In the genomic region with DNA sequence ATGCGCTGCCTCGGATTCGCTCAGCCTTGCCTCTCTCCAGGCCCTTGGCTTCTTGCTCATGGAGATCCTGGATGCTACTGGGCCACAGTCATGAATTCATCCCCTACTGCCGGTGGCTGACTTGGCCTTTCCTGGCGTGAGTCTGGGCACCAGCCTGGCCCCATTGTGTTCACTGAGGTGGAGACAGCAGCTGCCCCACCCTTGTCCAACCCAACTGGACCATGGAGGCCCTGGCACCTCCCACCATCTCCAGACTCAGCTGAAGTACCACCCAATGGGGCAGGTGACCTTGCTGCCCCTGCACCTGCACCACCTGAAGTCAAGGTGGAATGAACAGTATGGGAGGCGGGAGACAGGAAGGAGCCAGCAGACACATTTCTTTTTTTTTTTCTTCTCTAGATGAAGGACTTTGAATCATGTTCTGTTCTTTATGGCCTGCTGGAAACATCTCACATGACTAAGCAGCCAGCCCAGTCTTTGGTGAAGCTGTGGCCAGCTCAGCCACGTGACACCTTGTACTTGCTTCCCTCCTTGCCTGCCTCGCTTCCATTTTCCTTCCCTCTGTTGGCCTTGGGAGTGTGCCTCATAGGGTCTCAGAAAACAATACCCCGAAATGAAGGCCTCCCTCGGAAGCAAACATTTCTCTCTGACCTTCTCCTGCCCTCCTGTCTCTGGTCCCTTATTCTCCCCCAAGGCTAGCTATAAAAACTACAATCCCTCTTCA, we compare ENCODE assay signal across 1 cellular context.
TF ChIP-seq lines count a peak whose summit lies in the region.

No MANE protein-coding gene starts in this region.

TF ChIP-seq in K562, 482 proteins besides CTCF, POLR2A, EP300 and RAD21 (continued from another document and continues in another):
- TF ChIP-seq, protein P1, sequence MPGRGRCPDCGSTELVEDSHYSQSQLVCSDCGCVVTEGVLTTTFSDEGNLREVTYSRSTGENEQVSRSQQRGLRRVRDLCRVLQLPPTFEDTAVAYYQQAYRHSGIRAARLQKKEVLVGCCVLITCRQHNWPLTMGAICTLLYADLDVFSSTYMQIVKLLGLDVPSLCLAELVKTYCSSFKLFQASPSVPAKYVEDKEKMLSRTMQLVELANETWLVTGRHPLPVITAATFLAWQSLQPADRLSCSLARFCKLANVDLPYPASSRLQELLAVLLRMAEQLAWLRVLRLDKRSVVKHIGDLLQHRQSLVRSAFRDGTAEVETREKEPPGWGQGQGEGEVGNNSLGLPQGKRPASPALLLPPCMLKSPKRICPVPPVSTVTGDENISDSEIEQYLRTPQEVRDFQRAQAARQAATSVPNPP (IDR thresholded peaks at IDR 0.05; ENCODE audit: borderline replicate concordance, insufficient read depth, insufficient read length), result no peak
- TF ChIP-seq MIER1 (IDR thresholded peaks at IDR 0.05; ENCODE audit: low read depth), result no peak
- no peak for TF ChIP-seq HNRNPUL1 (IDR thresholded peaks at IDR 0.05; ENCODE audit: low read length)
- TF ChIP-seq NEUROD1 (IDR thresholded peaks at IDR 0.05; ENCODE audit: borderline replicate concordance, low read depth, low read length, partially characterized antibody), result no peak
- no peak for TF ChIP-seq EGR1 (conservative IDR thresholded peaks at IDR 0.05)
- no peak for TF ChIP-seq TCF3 (CRISPR knock-in tag; IDR thresholded peaks at IDR 0.05)
- TF ChIP-seq, protein P2, sequence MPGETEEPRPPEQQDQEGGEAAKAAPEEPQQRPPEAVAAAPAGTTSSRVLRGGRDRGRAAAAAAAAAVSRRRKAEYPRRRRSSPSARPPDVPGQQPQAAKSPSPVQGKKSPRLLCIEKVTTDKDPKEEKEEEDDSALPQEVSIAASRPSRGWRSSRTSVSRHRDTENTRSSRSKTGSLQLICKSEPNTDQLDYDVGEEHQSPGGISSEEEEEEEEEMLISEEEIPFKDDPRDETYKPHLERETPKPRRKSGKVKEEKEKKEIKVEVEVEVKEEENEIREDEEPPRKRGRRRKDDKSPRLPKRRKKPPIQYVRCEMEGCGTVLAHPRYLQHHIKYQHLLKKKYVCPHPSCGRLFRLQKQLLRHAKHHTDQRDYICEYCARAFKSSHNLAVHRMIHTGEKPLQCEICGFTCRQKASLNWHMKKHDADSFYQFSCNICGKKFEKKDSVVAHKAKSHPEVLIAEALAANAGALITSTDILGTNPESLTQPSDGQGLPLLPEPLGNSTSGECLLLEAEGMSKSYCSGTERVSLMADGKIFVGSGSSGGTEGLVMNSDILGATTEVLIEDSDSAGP (CRISPR knock-in tag; IDR thresholded peaks at IDR 0.05), result no peak
- TF ChIP-seq GTF2A2 (tag; IDR thresholded peaks at IDR 0.05), result 0 out of 2 replicates have a peak, but pooled peaks have one; percentile 43
- TF ChIP-seq, protein P3, sequence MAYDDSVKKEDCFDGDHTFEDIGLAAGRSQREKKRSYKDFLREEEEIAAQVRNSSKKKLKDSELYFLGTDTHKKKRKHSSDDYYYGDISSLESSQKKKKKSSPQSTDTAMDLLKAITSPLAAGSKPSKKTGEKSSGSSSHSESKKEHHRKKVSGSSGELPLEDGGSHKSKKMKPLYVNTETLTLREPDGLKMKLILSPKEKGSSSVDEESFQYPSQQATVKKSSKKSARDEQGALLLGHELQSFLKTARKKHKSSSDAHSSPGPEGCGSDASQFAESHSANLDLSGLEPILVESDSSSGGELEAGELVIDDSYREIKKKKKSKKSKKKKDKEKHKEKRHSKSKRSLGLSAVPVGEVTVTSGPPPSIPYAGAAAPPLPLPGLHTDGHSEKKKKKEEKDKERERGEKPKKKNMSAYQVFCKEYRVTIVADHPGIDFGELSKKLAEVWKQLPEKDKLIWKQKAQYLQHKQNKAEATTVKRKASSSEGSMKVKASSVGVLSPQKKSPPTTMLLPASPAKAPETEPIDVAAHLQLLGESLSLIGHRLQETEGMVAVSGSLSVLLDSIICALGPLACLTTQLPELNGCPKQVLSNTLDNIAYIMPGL (CRISPR knock-in tag; IDR thresholded peaks at IDR 0.05), result no peak
- TF ChIP-seq SMC3 (conservative IDR thresholded peaks at IDR 0.05; ENCODE audit: insufficient read depth, low read depth, low read length), result no peak
- no peak for TF ChIP-seq ZNF561 (CRISPR knock-in tag; conservative IDR thresholded peaks at IDR 0.05)
- TF ChIP-seq NFRKB (IDR thresholded peaks at IDR 0.05; ENCODE audit: low read depth), result peak; percentile 62; the same call in 1 of the 2 replicates
- TF ChIP-seq YY1 (IDR thresholded peaks at IDR 0.05; ENCODE audit: borderline replicate concordance in 1 of 3, control insufficient read depth in 1 of 3, extremely low read depth in 1 of 3, insufficient read depth in 3 of 3, insufficient read length in 1 of 3, insufficient replicate concordance in 2 of 3, low read depth in 1 of 3, low read length in 2 of 3), result peak in 1 of 3 experiments; percentile 30
- TF ChIP-seq ZNF408 (CRISPR knock-in tag; IDR thresholded peaks at IDR 0.05; ENCODE audit: low read depth), result no peak
- no peak for TF ChIP-seq ESRRB (CRISPR knock-in tag; IDR thresholded peaks at IDR 0.05; ENCODE audit: borderline replicate concordance)
- TF ChIP-seq, protein P4, sequence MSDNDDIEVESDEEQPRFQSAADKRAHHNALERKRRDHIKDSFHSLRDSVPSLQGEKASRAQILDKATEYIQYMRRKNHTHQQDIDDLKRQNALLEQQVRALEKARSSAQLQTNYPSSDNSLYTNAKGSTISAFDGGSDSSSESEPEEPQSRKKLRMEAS (CRISPR knock-in tag; IDR thresholded peaks at IDR 0.05), result peak; percentile 73
- TF ChIP-seq, protein P5, sequence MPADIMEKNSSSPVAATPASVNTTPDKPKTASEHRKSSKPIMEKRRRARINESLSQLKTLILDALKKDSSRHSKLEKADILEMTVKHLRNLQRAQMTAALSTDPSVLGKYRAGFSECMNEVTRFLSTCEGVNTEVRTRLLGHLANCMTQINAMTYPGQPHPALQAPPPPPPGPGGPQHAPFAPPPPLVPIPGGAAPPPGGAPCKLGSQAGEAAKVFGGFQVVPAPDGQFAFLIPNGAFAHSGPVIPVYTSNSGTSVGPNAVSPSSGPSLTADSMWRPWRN (IDR thresholded peaks at IDR 0.05; ENCODE audit: low read depth), result no peak
- 0 out of 2 replicates have a peak, but pooled peaks have one; percentile 68 for TF ChIP-seq ZNF75A (CRISPR knock-in tag; IDR thresholded peaks at IDR 0.05)
- TF ChIP-seq, protein P6, sequence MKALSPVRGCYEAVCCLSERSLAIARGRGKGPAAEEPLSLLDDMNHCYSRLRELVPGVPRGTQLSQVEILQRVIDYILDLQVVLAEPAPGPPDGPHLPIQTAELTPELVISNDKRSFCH (CRISPR knock-in tag; IDR thresholded peaks at IDR 0.05), result no peak
- TF ChIP-seq, protein P6 (tag; IDR thresholded peaks at IDR 0.05), result peak; percentile 58; the same call in 1 of the 2 replicates
- TF ChIP-seq FUS (optimal IDR thresholded peaks at IDR 0.05; ENCODE audit: low read depth, low read length), result no peak
- TF ChIP-seq DDX20 (tag; IDR thresholded peaks at IDR 0.05; ENCODE audit: low read depth), result peak; percentile 87
- TF ChIP-seq, protein P7, sequence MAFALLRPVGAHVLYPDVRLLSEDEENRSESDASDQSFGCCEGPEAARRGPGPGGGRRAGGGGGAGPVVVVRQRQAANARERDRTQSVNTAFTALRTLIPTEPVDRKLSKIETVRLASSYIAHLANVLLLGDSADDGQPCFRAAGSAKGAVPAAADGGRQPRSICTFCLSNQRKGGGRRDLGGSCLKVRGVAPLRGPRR (CRISPR knock-in tag; IDR thresholded peaks at IDR 0.05), result no peak
- no peak for TF ChIP-seq RBM15 (IDR thresholded peaks at IDR 0.05; ENCODE audit: insufficient read depth, low read length)
- no peak for TF ChIP-seq MEF2A (IDR thresholded peaks at IDR 0.05; ENCODE audit: control insufficient read depth, low read depth, low read length)
- TF ChIP-seq SMAD4 (CRISPR knock-in tag; conservative IDR thresholded peaks at IDR 0.05), result peak; percentile 85
- 0 out of 2 replicates have a peak, but pooled peaks have one; percentile 30 for TF ChIP-seq ETV1 (tag; conservative IDR thresholded peaks at IDR 0.05; ENCODE audit: low read depth)
- no peak for TF ChIP-seq ZNF146 (CRISPR knock-in tag; IDR thresholded peaks at IDR 0.05; ENCODE audit: unreplicated experiment)
- TF ChIP-seq, protein P8, sequence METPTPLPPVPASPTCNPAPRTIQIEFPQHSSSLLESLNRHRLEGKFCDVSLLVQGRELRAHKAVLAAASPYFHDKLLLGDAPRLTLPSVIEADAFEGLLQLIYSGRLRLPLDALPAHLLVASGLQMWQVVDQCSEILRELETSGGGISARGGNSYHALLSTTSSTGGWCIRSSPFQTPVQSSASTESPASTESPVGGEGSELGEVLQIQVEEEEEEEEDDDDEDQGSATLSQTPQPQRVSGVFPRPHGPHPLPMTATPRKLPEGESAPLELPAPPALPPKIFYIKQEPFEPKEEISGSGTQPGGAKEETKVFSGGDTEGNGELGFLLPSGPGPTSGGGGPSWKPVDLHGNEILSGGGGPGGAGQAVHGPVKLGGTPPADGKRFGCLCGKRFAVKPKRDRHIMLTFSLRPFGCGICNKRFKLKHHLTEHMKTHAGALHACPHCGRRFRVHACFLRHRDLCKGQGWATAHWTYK (CRISPR knock-in tag; IDR thresholded peaks at IDR 0.05), result peak; percentile 96
- TF ChIP-seq ZC3H11A (IDR thresholded peaks at IDR 0.05; ENCODE audit: low read depth, low read length), result no peak
- TF ChIP-seq GTF2F1 (IDR thresholded peaks at IDR 0.05; ENCODE audit: low read depth, low read length), result no peak
- TF ChIP-seq RNF2 (IDR thresholded peaks at IDR 0.05), result no peak
- peak; percentile 79; the same call in 1 of the 2 replicates for TF ChIP-seq ZNF23 (CRISPR knock-in tag; IDR thresholded peaks at IDR 0.05)
- peak; percentile 82 for TF ChIP-seq CXXC5 (CRISPR knock-in tag; IDR thresholded peaks at IDR 0.05)
- no peak for TF ChIP-seq KHSRP (IDR thresholded peaks at IDR 0.05)
- TF ChIP-seq MCM7 (IDR thresholded peaks at IDR 0.05), result no peak
- TF ChIP-seq XRCC4 (IDR thresholded peaks at IDR 0.05; ENCODE audit: extremely low read depth, insufficient read depth, insufficient read length), result no peak
- TF ChIP-seq POLR3A (IDR thresholded peaks at IDR 0.05; ENCODE audit: borderline replicate concordance, extremely low read depth, insufficient read depth, insufficient read length), result no peak
- no peak for TF ChIP-seq GATA2 (CRISPR knock-in tag; IDR thresholded peaks at IDR 0.05)
- TF ChIP-seq ZNF384 (IDR thresholded peaks at IDR 0.05; ENCODE audit: low read depth, low read length), result 0 out of 2 replicates have a peak, but pooled peaks have one; percentile 33
- TF ChIP-seq NCOA4 (IDR thresholded peaks at IDR 0.05; ENCODE audit: partially characterized antibody), result no peak
- TF ChIP-seq MYNN (IDR thresholded peaks at IDR 0.05), result no peak
- TF ChIP-seq MYNN (CRISPR knock-in tag; IDR thresholded peaks at IDR 0.05), result no peak
- TF ChIP-seq RHOXF2B (CRISPR knock-in tag; conservative IDR thresholded peaks at IDR 0.05), result 0 out of 2 replicates have a peak, but pooled peaks have one; percentile 37
- TF ChIP-seq ZC3H4 (CRISPR knock-in tag; IDR thresholded peaks at IDR 0.05; ENCODE audit: borderline replicate concordance), result no peak
- no peak for TF ChIP-seq ZNF785 (CRISPR knock-in tag; IDR thresholded peaks at IDR 0.05)
- TF ChIP-seq, protein P9, sequence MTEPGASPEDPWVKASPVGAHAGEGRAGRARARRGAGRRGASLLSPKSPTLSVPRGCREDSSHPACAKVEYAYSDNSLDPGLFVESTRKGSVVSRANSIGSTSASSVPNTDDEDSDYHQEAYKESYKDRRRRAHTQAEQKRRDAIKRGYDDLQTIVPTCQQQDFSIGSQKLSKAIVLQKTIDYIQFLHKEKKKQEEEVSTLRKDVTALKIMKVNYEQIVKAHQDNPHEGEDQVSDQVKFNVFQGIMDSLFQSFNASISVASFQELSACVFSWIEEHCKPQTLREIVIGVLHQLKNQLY (CRISPR knock-in tag; conservative IDR thresholded peaks at IDR 0.05), result no peak
- peak; percentile 36; the same call in 1 of the 2 replicates for TF ChIP-seq NFE2L1 (tag; IDR thresholded peaks at IDR 0.05; ENCODE audit: borderline replicate concordance, low read depth)
- TF ChIP-seq, protein P10, sequence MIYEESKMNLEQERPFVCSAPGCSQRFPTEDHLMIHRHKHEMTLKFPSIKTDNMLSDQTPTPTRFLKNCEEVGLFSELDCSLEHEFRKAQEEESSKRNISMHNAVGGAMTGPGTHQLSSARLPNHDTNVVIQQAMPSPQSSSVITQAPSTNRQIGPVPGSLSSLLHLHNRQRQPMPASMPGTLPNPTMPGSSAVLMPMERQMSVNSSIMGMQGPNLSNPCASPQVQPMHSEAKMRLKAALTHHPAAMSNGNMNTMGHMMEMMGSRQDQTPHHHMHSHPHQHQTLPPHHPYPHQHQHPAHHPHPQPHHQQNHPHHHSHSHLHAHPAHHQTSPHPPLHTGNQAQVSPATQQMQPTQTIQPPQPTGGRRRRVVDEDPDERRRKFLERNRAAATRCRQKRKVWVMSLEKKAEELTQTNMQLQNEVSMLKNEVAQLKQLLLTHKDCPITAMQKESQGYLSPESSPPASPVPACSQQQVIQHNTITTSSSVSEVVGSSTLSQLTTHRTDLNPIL (CRISPR knock-in tag; IDR thresholded peaks at IDR 0.05), result no peak
- no peak for TF ChIP-seq FOXJ3 (CRISPR knock-in tag; IDR thresholded peaks at IDR 0.05)
- TF ChIP-seq, protein P11, sequence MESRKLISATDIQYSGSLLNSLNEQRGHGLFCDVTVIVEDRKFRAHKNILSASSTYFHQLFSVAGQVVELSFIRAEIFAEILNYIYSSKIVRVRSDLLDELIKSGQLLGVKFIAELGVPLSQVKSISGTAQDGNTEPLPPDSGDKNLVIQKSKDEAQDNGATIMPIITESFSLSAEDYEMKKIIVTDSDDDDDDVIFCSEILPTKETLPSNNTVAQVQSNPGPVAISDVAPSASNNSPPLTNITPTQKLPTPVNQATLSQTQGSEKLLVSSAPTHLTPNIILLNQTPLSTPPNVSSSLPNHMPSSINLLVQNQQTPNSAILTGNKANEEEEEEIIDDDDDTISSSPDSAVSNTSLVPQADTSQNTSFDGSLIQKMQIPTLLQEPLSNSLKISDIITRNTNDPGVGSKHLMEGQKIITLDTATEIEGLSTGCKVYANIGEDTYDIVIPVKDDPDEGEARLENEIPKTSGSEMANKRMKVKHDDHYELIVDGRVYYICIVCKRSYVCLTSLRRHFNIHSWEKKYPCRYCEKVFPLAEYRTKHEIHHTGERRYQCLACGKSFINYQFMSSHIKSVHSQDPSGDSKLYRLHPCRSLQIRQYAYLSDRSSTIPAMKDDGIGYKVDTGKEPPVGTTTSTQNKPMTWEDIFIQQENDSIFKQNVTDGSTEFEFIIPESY (CRISPR knock-in tag; IDR thresholded peaks at IDR 0.05), result no peak
- no peak for TF ChIP-seq NFIC (IDR thresholded peaks at IDR 0.05)
- TF ChIP-seq SMARCE1 (IDR thresholded peaks at IDR 0.05), result 0 out of 2 replicates have a peak, but pooled peaks have one; percentile 22
- TF ChIP-seq CREM (IDR thresholded peaks at IDR 0.05; ENCODE audit: low read depth), result no peak
- no peak for TF ChIP-seq C11orf30 (IDR thresholded peaks at IDR 0.05; ENCODE audit: low read depth)
- TF ChIP-seq SRSF9 (IDR thresholded peaks at IDR 0.05; ENCODE audit: borderline replicate concordance, low read depth, low read length), result no peak
- no peak for TF ChIP-seq CEBPG (CRISPR knock-in tag; IDR thresholded peaks at IDR 0.05)
- TF ChIP-seq CEBPG (tag; conservative IDR thresholded peaks at IDR 0.05 in 1 of 2, IDR thresholded peaks at IDR 0.05 in 1 of 2), result no peak
- TF ChIP-seq ZNF311 (CRISPR knock-in tag; IDR thresholded peaks at IDR 0.05), result peak; percentile 69; the same call in 1 of the 2 replicates
- TF ChIP-seq HOXB6 (CRISPR knock-in tag; IDR thresholded peaks at IDR 0.05; ENCODE audit: borderline replicate concordance), result no peak
